Comparison of ENCODE assay signal across 2 cellular contexts in genomic region chr10:70163448-70163847, GRCh38.
TF ChIP-seq lines count a peak whose summit lies in the region.

No MANE protein-coding gene starts in this region.

TF ChIP-seq in K562, 482 proteins besides CTCF, POLR2A, EP300 and RAD21:
- TF ChIP-seq MAFF (IDR thresholded peaks at IDR 0.05; ENCODE audit: low read length) (no peak), TEAD2 (tag; IDR thresholded peaks at IDR 0.05) (no peak), MEF2D (tag; conservative IDR thresholded peaks at IDR 0.05; ENCODE audit: low read depth) (no peak), ZNF184 (CRISPR knock-in tag; IDR thresholded peaks at IDR 0.05) (no peak), IRF2 (CRISPR knock-in tag; IDR thresholded peaks at IDR 0.05) (no peak), DACH1 (IDR thresholded peaks at IDR 0.05; ENCODE audit: partially characterized antibody) (no peak), RHOXF2B (CRISPR knock-in tag; conservative IDR thresholded peaks at IDR 0.05) (no peak), NR3C1 (CRISPR knock-in tag; IDR thresholded peaks at IDR 0.05) (no peak), FOXJ3 (CRISPR knock-in tag; IDR thresholded peaks at IDR 0.05) (no peak), DEAF1 (CRISPR knock-in tag; IDR thresholded peaks at IDR 0.05) (no peak), E4F1 (CRISPR knock-in tag; IDR thresholded peaks at IDR 0.05; ENCODE audit: borderline replicate concordance) (no peak), TSC22D4 (tag; IDR thresholded peaks at IDR 0.05) (no peak), MTA2 (IDR thresholded peaks at IDR 0.05; ENCODE audit: low read depth) (no peak), STAT5B (CRISPR knock-in tag; IDR thresholded peaks at IDR 0.05) (no peak), ZNF263 (CRISPR knock-in tag; IDR thresholded peaks at IDR 0.05; ENCODE audit: borderline replicate concordance) (no peak), E2F5 (CRISPR knock-in tag; IDR thresholded peaks at IDR 0.05) (no peak), RFX1 (IDR thresholded peaks at IDR 0.05) (no peak), ZNF586 (CRISPR knock-in tag; conservative IDR thresholded peaks at IDR 0.05) (no peak), CTCFL (IDR thresholded peaks at IDR 0.05; ENCODE audit: borderline replicate concordance, insufficient read depth, low read depth, low read length, poor library complexity, severe bottlenecking) (no peak), ZNF217 (CRISPR knock-in tag; IDR thresholded peaks at IDR 0.05) (no peak)

TF ChIP-seq in HEK293T, 16 proteins besides CTCF, POLR2A, EP300 and RAD21:
- TF ChIP-seq NFRKB (IDR thresholded peaks at IDR 0.05) (no peak), SP1 (IDR thresholded peaks at IDR 0.05) (no peak), LEF1 (IDR thresholded peaks at IDR 0.05; ENCODE audit: borderline replicate concordance) (no peak), ZNF384 (IDR thresholded peaks at IDR 0.05) (no peak), ARNT (IDR thresholded peaks at IDR 0.05) (no peak), TARDBP (IDR thresholded peaks at IDR 0.05) (no peak), CTBP1 (IDR thresholded peaks at IDR 0.05; ENCODE audit: borderline replicate concordance) (no peak), ELF4 (IDR thresholded peaks at IDR 0.05) (no peak), SUZ12 (IDR thresholded peaks at IDR 0.05) (no peak), L3MBTL2 (conservative IDR thresholded peaks at IDR 0.05) (no peak), BHLHE40 (IDR thresholded peaks at IDR 0.05; ENCODE audit: borderline replicate concordance) (no peak), FOXA1 (IDR thresholded peaks at IDR 0.05) (no peak), HDGF (IDR thresholded peaks at IDR 0.05; ENCODE audit: borderline replicate concordance) (no peak), FOXK2 (IDR thresholded peaks at IDR 0.05) (no peak), FOXM1 (IDR thresholded peaks at IDR 0.05; ENCODE audit: borderline replicate concordance) (no peak), PKNOX1 (IDR thresholded peaks at IDR 0.05) (no peak)
TF ChIP-seq in HEK293T: peak in this region for 0.
